ENCODE assay signal across 7 cellular contexts in genomic region chr16:50326835-50327465, GRCh38. TPM values are rescaled to one million over a fixed set of nuclear protein-coding genes. Genes with fewer than 3 reads are reported as not detected.
DNase-seq lines count a peak whose midpoint lies in the region; ATAC-seq and TF ChIP-seq lines count a peak whose summit lies in the region.

No MANE protein-coding gene starts in this region.

- DNase-seq in T follicular helper cell (ENCODE audit: low read depth), result peak; percentile 46
- peak in 1 of 2 donors; percentile 66 for DNase-seq in ascending aorta (ENCODE audit: low spot score in 2 of 2)
- no peak for DNase-seq in left lobe of liver (ENCODE audit: low spot score)
- peak; percentile 39 to 48 for DNase-seq in stimulated activated CD8-positive, alpha-beta memory T cell treated with anti-CD3 and anti-CD28 coated beads, Interleukin-7, amount 100 ng/mL, for 4 hours (ENCODE audit: low read depth in 2 of 2)
- no peak for DNase-seq in NCI-H2171 (lab: John Stamatoyannopoulos, UW)

- H3K27me3 ChIP-seq in ascending aorta, result no peaks in the 10 kb centered on the region

- H3K27ac ChIP-seq in ascending aorta, result no peak overlapping the region

- H3K4me3 ChIP-seq in ascending aorta, result no peak overlapping the region

- ATAC-seq in GM18498 (IDR thresholded peaks at IDR 0.05; ENCODE audit: unreplicated experiment) (peak; percentile 78), HG02588 (IDR thresholded peaks at IDR 0.05; ENCODE audit: unreplicated experiment) (peak; percentile 57), left lobe of liver (peak; percentile 78)

- H3K4me1 ChIP-seq in ascending aorta, result peaks cover 0 to 7% of the 10 kb centered on the region in 2 donors

- no peaks in the 10 kb centered on the region for H3K9me3 ChIP-seq in ascending aorta

- H3K36me3 ChIP-seq in ascending aorta, result peaks cover 10 to 31% of the 10 kb centered on the region in 2 donors

- TF ChIP-seq CTCF in ascending aorta (IDR thresholded peaks at IDR 0.05), result peak; percentile 42 to 65 (median 46)

- intact Hi-C loops in ascending aorta (cut with DNase I), result loop anchor here (5.0 kb wide), 2 partner anchors 40 to 340 kb away; partner anchors contain the start of gene BRD7

RNA-seq across cellular contexts. Expression of gene BRD7, which starts 41.8 kb away (rescaled TPM):
- total RNA-seq in ascending aorta (17.7 TPM), left lobe of liver (17.9 TPM)

Comparison
In these comparisons a context has a peak if more than half of its experiments do, and no peak if none do; other contexts are left out.
1. DNase-seq: peak in T follicular helper cell (single experiment) and stimulated activated CD8-positive, alpha-beta memory T cell treated with anti-CD3 and anti-CD28 coated beads, Interleukin-7, amount 100 ng/mL, for 4 hours (2 of 2); none in left lobe of liver (single experiment) and NCI-H2171 (single experiment).
2. Peak in every context shown above with its lines, with median percentiles within 50 percentile points of each other: ATAC-seq.